ENCODE assay signal across 1 cellular context in the genomic region with DNA sequence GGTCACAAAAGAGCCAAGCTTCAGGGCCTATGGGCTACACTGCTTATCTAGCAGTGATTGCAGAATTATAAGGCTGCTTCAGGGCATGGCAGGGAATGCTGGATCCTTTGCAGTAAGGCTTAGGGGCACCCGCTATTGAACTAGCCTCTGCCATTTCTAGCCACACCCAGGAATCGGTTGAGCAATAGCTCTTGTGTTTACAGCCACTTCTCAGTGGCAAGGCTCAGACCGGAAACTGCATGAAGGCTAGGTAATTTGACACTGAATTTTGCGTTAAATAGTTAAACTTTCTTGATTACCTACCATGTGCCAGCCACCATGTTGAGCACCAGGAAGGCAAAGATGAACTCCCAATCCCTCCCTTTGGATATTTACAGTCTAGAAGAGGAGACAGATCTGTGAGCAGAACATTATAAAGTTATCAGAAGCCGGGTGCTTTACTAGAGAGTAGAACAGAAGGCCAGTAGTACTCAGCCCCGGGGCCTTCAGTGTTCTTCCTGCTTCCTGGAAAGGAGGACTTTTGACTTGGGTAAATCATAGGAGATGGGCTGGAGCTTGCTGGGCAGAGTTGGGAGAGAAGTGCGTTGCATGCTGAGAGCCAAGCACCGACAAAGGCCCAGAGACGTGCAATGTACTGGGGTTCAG.
A peak's percentile ranks its signal among the peaks of the same experiment; 100 is the strongest.
TF ChIP-seq lines count a peak whose summit lies in the region.

No MANE protein-coding gene starts in this region.

TF ChIP-seq in HEK293, 187 proteins besides CTCF, POLR2A, EP300 and RAD21 (continued from another document):
- TF ChIP-seq ZNF514 (tag by site-specific recombination; IDR thresholded peaks at IDR 0.05) (no peak), YY2 (tag by site-specific recombination; IDR thresholded peaks at IDR 0.05) (0 out of 2 replicates have a peak, but pooled peaks have one; percentile 40), KLF7 (tag by site-specific recombination; IDR thresholded peaks at IDR 0.05; ENCODE audit: borderline replicate concordance) (no peak), ZNF692 (tag by site-specific recombination; IDR thresholded peaks at IDR 0.05) (0 out of 2 replicates have a peak, but pooled peaks have one; percentile 28)
- TF ChIP-seq, protein P1, sequence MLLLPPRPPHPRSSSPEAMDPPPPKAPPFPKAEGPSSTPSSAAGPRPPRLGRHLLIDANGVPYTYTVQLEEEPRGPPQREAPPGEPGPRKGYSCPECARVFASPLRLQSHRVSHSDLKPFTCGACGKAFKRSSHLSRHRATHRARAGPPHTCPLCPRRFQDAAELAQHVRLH (tag by site-specific recombination; IDR thresholded peaks at IDR 0.05): 0 out of 2 replicates have a peak, but pooled peaks have one; percentile 22
- TF ChIP-seq, protein P2, sequence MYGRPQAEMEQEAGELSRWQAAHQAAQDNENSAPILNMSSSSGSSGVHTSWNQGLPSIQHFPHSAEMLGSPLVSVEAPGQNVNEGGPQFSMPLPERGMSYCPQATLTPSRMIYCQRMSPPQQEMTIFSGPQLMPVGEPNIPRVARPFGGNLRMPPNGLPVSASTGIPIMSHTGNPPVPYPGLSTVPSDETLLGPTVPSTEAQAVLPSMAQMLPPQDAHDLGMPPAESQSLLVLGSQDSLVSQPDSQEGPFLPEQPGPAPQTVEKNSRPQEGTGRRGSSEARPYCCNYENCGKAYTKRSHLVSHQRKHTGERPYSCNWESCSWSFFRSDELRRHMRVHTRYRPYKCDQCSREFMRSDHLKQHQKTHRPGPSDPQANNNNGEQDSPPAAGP (tag by site-specific recombination; IDR thresholded peaks at IDR 0.05): no peak
- TF ChIP-seq, protein P3, sequence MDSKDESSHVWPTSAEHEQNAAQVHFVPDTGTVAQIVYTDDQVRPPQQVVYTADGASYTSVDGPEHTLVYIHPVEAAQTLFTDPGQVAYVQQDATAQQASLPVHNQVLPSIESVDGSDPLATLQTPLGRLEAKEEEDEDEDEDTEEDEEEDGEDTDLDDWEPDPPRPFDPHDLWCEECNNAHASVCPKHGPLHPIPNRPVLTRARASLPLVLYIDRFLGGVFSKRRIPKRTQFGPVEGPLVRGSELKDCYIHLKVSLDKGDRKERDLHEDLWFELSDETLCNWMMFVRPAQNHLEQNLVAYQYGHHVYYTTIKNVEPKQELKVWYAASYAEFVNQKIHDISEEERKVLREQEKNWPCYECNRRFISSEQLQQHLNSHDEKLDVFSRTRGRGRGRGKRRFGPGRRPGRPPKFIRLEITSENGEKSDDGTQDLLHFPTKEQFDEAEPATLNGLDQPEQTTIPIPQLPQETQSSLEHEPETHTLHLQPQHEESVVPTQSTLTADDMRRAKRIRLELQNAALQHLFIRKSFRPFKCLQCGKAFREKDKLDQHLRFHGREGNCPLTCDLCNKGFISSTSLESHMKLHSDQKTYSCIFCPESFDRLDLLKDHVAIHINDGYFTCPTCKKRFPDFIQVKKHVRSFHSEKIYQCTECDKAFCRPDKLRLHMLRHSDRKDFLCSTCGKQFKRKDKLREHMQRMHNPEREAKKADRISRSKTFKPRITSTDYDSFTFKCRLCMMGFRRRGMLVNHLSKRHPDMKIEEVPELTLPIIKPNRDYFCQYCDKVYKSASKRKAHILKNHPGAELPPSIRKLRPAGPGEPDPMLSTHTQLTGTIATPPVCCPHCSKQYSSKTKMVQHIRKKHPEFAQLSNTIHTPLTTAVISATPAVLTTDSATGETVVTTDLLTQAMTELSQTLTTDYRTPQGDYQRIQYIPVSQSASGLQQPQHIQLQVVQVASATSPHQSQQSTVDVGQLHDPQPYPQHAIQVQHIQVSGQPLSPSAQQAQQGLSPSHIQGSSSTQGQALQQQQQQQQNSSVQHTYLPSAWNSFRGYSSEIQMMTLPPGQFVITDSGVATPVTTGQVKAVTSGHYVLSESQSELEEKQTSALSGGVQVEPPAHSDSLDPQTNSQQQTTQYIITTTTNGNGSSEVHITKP (tag by site-specific recombination; IDR thresholded peaks at IDR 0.05): 0 out of 2 replicates have a peak, but pooled peaks have one; percentile 16
TF ChIP-seq in HEK293: peak in this region for 15.
